ENCODE assay signal across 1 cellular context in the genomic region with DNA sequence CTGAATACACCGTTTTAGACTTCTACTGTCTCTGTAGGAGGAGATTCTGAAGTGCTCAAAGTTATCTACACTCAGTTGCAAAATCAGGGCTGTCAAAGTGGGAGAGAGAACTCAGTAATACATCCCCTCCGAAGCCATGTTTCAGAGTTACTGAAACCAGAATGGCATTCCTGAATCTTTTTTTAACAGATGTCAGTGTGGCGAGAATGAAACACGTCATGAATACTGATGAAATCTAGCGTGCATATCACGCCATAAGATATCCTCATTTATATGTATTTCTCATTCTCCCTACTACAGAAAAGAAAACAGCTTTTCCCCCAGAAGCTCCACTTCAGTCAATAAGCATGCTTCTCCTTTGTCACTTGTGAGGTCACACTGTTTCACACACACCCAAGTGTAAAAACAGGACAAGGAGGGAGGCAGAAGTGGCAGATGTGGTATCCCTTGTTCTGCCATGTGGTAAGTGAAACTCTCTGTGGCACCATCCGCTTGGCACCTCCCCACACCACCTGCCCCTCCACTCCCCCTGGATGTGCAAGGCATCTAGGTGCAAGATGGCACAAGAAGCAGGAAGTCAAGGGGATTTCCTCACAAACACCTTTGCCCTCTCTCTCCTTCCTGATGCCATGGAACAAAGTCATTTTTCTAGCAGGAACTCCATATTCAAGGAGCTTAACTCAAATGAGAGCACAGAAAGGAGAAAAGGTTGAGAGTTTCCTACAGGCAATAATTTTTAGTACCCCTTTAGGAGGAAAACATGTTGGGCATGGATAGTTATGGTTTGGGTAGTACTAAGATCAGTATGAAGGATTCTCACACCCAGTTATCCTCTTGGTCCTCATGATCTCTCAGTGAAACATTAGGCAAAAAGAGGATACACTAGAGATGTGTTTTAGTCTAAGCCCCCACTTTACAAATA.
TF ChIP-seq lines count a peak whose summit lies in the region.

No MANE protein-coding gene starts in this region.

TF ChIP-seq in IMR-90, 13 proteins besides CTCF, POLR2A, EP300 and RAD21:
- TF ChIP-seq CEBPB (IDR thresholded peaks at IDR 0.05; ENCODE audit: low read depth, low read length) = no peak
- no peak for TF ChIP-seq RCOR1 (IDR thresholded peaks at IDR 0.05; ENCODE audit: insufficient replicate concordance, low read length)
- TF ChIP-seq MAZ (IDR thresholded peaks at IDR 0.05; ENCODE audit: borderline replicate concordance, low read depth, low read length) = no peak
- TF ChIP-seq, protein P1, sequence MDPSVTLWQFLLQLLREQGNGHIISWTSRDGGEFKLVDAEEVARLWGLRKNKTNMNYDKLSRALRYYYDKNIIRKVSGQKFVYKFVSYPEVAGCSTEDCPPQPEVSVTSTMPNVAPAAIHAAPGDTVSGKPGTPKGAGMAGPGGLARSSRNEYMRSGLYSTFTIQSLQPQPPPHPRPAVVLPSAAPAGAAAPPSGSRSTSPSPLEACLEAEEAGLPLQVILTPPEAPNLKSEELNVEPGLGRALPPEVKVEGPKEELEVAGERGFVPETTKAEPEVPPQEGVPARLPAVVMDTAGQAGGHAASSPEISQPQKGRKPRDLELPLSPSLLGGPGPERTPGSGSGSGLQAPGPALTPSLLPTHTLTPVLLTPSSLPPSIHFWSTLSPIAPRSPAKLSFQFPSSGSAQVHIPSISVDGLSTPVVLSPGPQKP (IDR thresholded peaks at IDR 0.05; ENCODE audit: borderline replicate concordance, low read depth, low read length) = no peak
- no peak for TF ChIP-seq MXI1 (IDR thresholded peaks at IDR 0.05; ENCODE audit: borderline replicate concordance, low read depth, low read length)
- no peak for TF ChIP-seq CHD1 (IDR thresholded peaks at IDR 0.05; ENCODE audit: low read depth, low read length)
- no peak for TF ChIP-seq RFX5 (IDR thresholded peaks at IDR 0.05; ENCODE audit: low read depth, low read length)
- TF ChIP-seq FOS (IDR thresholded peaks at IDR 0.05; ENCODE audit: low read depth, low read length) = no peak
- TF ChIP-seq, protein P2, sequence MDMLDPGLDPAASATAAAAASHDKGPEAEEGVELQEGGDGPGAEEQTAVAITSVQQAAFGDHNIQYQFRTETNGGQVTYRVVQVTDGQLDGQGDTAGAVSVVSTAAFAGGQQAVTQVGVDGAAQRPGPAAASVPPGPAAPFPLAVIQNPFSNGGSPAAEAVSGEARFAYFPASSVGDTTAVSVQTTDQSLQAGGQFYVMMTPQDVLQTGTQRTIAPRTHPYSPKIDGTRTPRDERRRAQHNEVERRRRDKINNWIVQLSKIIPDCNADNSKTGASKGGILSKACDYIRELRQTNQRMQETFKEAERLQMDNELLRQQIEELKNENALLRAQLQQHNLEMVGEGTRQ (IDR thresholded peaks at IDR 0.05; ENCODE audit: low read depth, low read length) = no peak
